ENCODE assay signal across 9 cellular contexts in genomic region chr5:81838307-81838906, GRCh38.
DNase-seq lines count a peak whose midpoint lies in the region; ATAC-seq and TF ChIP-seq lines count a peak whose summit lies in the region.
"Had no signal": no experiment of that assay in that cellular context is flagged by ENCODE, and none has a peak within 500 bp of the region (broad histone marks: within the 10 kb centered on the region; RNA-seq: fewer than 3 reads in every experiment).

No MANE protein-coding gene starts in this region.

- H3K27ac Mint-ChIP-seq in activated CD4-positive, alpha-beta T cell treated with anti-CD3 and anti-CD28 coated beads, Interleukin-2, amount 10 ng/mL, durations not matched to agents 24 days and 14 days, result no peak overlapping the region
- H3K27ac Mint-ChIP-seq: T-helper 1 cell treated with Interleukin-12 subunit alpha and Interleukin-12 subunit beta and Interleukin-4 antibody, amounts not matched to agents 30 μg/mL and 1 μg/mL, for 36 hours had no signal

- ATAC-seq in GM19351 (IDR thresholded peaks at IDR 0.05; ENCODE audit: unreplicated experiment) (peak; percentile 94), right cardiac atrium (peak; percentile 66 to 80), HG03045 (IDR thresholded peaks at IDR 0.05; ENCODE audit: unreplicated experiment) (no peak)

- H3K36me3 Mint-ChIP-seq in activated CD4-positive, alpha-beta T cell treated with anti-CD3 and anti-CD28 coated beads, Interleukin-2, amount 10 ng/mL, durations not matched to agents 24 days and 14 days (ENCODE audit: low read depth), result no peaks in the 10 kb centered on the region

- intact Hi-C loops in activated CD4-positive, alpha-beta T cell treated with anti-CD3 and anti-CD28 coated beads, Interleukin-2, amount 10 ng/mL, durations not matched to agents 24 days and 14 days (cut with micrococcal nuclease), result loop anchor here (1.0 to 5.0 kb wide), 2 partner anchors 331 to 413 kb away; no protein-coding TSS in a partner anchor
- intact Hi-C loops in right cardiac atrium (cut with DNase I), result loop anchor here in 1 of 4 donors (5.0 kb wide), 1 partner anchor 41 kb away; no protein-coding TSS in a partner anchor
- intact Hi-C loops in tibial artery (cut with DNase I; ENCODE audit: low total_unique reads), result no loop called here

- TF ChIP-seq CTCF in HL-60 (IDR thresholded peaks at IDR 0.05; ENCODE audit: insufficient read depth, low read length), result peak; percentile 15
- TF ChIP-seq CTCF in tibial artery (IDR thresholded peaks at IDR 0.05), result peak; percentile 20 to 38

- H3K27me3 ChIP-seq in HL-60 (ENCODE audit: insufficient read depth, poor library complexity, severe bottlenecking) (no peaks in the 10 kb centered on the region), right cardiac atrium (ENCODE audit: control insufficient read depth, insufficient read depth) (no peaks in the 10 kb centered on the region), tibial artery (no peaks in the 10 kb centered on the region)

- peaks cover 3% of the 10 kb centered on the region for H3K4me1 Mint-ChIP-seq in activated CD4-positive, alpha-beta T cell treated with anti-CD3 and anti-CD28 coated beads, Interleukin-2, amount 10 ng/mL, durations not matched to agents 24 days and 14 days

- peak; percentile 63 for DNase-seq in DMS53 (lab: John Stamatoyannopoulos, UW)
- peak in 1 of 2 experiments; percentile 42 for DNase-seq in HL-60 (ENCODE audit: low read depth in 1 of 2, low spot score in 1 of 2)
- peak; percentile 77 for DNase-seq in activated CD4-positive, alpha-beta T cell treated with anti-CD3 and anti-CD28 coated beads, Interleukin-2, amount 10 ng/mL, durations not matched to agents 24 days and 14 days
- DNase-seq in right cardiac atrium, result no peak
- DNase-seq in tibial artery, result no peak
- DNase-seq in activated T-cell treated with anti-CD3 and anti-CD28 coated beads, Interleukin-2, amount 50 U/mL, for 48 hours, result no peak

- H3K4me1 ChIP-seq in right cardiac atrium (ENCODE audit: control insufficient read depth, insufficient read depth, low read length) (no peaks in the 10 kb centered on the region), tibial artery (peaks cover 0 to 10% (median 0%) of the 10 kb centered on the region in 4 donors)

- no peak overlapping the region; the same call in 1 of the 2 replicates for H3K27ac ChIP-seq in HL-60 (replicated peaks)
- no peak overlapping the region for H3K27ac ChIP-seq in right cardiac atrium (ENCODE audit: low read length)
- H3K27ac ChIP-seq in tibial artery, result no peak overlapping the region

- H3K27me3 Mint-ChIP-seq in activated CD4-positive, alpha-beta T cell treated with anti-CD3 and anti-CD28 coated beads, Interleukin-2, amount 10 ng/mL, durations not matched to agents 24 days and 14 days, result no peaks in the 10 kb centered on the region

- H3K4me3 ChIP-seq in HL-60 (replicated peaks; ENCODE audit: insufficient read depth, low read length) (no peak overlapping the region), right cardiac atrium (ENCODE audit: low read length) (no peak overlapping the region), tibial artery (no peak overlapping the region)

- H3K36me3 ChIP-seq in tibial artery, result no peaks in the 10 kb centered on the region

- H3K9me3 ChIP-seq in right cardiac atrium (ENCODE audit: control insufficient read depth, low read length), result no peaks in the 10 kb centered on the region
- H3K9me3 ChIP-seq in tibial artery, result no peaks in the 10 kb centered on the region

- WGBS in right cardiac atrium, result 76% methylated on average over 2 of the region's 2 CpGs

- no peaks in the 10 kb centered on the region for H3K9me3 Mint-ChIP-seq in activated CD4-positive, alpha-beta T cell treated with anti-CD3 and anti-CD28 coated beads, Interleukin-2, amount 10 ng/mL, durations not matched to agents 24 days and 14 days
- H3K9me3 Mint-ChIP-seq: T-helper 1 cell treated with Interleukin-12 subunit alpha and Interleukin-12 subunit beta and Interleukin-4 antibody, amounts not matched to agents 30 μg/mL and 1 μg/mL, for 36 hours had no signal

- H3K4me3 Mint-ChIP-seq in activated CD4-positive, alpha-beta T cell treated with anti-CD3 and anti-CD28 coated beads, Interleukin-2, amount 10 ng/mL, durations not matched to agents 24 days and 14 days, result no peak overlapping the region
- H3K4me3 Mint-ChIP-seq: T-helper 1 cell treated with Interleukin-12 subunit alpha and Interleukin-12 subunit beta and Interleukin-4 antibody, amounts not matched to agents 30 μg/mL and 1 μg/mL, for 36 hours had no signal

Comparison
In these comparisons a context has a peak if more than half of its experiments do, and no peak if none do; other contexts are left out.
1. DNase-seq: peak in DMS53 (single experiment) and activated CD4-positive, alpha-beta T cell treated with anti-CD3 and anti-CD28 coated beads, Interleukin-2, amount 10 ng/mL, durations not matched to agents 24 days and 14 days (single experiment); none in right cardiac atrium (0 of 3), tibial artery (0 of 2) and activated T-cell treated with anti-CD3 and anti-CD28 coated beads, Interleukin-2, amount 50 U/mL, for 48 hours (0 of 2).